In the genomic region with DNA sequence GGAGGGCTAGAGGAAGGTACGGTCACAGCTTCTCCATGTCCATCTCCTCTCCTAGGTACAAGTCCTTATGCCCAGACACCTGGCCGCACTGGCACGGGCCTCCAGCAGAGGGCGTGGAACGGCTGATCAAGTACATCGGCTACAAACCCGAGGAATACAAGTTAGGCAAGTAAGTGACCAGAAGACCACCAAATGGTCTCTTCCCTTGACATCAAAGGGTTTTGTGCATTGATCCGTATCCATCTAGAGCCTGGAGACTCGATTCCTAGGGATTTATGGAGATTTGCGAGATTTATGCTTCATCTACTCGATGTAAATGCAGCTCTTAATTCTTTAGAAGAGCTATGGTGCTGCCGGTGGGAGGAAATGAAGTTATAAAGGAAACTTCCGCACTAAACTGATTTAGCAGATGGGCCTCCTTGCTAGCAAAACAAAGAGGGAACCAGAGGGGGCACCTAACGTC, we compare ENCODE assay signal across 8 cellular contexts.
DNase-seq lines count a peak whose midpoint lies in the region; ATAC-seq and TF ChIP-seq lines count a peak whose summit lies in the region.

No MANE protein-coding gene starts in this region.

- H3K4me3 ChIP-seq in skeletal muscle cell (ENCODE audit: low read depth, low read length): no peak overlapping the region

- H3K27ac ChIP-seq in 22Rv1: no peak overlapping the region

- ATAC-seq in GM18907 (IDR thresholded peaks at IDR 0.05; ENCODE audit: unreplicated experiment) (peak; percentile 60), GM19467 (IDR thresholded peaks at IDR 0.05; ENCODE audit: unreplicated experiment) (no peak)

- peak; percentile 40 for DNase-seq in NCI-H187 treated with DMSO at 0.1 percent for 48 hours (lab: John Stamatoyannopoulos, UW)
- DNase-seq in T-helper 2 cell treated with Interferon-gamma antibody and Interleukin-4, amounts not matched to agents 5 μg/mL and 100 μg/mL, for 36 hours (ENCODE audit: low spot score): peak; percentile 71
- DNase-seq in amniotic stem cell (lab: John Stamatoyannopoulos, UW): peak; percentile 21
- peak; percentile 41 for DNase-seq in hepatic stellate cell (ENCODE audit: low spot score)
- DNase-seq in skeletal muscle cell (ENCODE audit: low read depth): peak; percentile 57

- no peaks in the 10 kb centered on the region for H3K9me3 Mint-ChIP-seq in T-helper 2 cell treated with Interferon-gamma antibody and Interleukin-4, amounts not matched to agents 5 μg/mL and 100 μg/mL, for 36 hours

- H3K4me1 Mint-ChIP-seq in T-helper 2 cell treated with Interferon-gamma antibody and Interleukin-4, amounts not matched to agents 5 μg/mL and 100 μg/mL, for 36 hours (ENCODE audit: low read depth): peaks cover 8% of the 10 kb centered on the region

- peak; percentile 99 for TF ChIP-seq CTCF in 22Rv1 (IDR thresholded peaks at IDR 0.05)

- no peaks in the 10 kb centered on the region for H3K36me3 Mint-ChIP-seq in T-helper 2 cell treated with Interferon-gamma antibody and Interleukin-4, amounts not matched to agents 5 μg/mL and 100 μg/mL, for 36 hours (ENCODE audit: low read depth)

- no peak overlapping the region for H3K4me3 Mint-ChIP-seq in T-helper 2 cell treated with Interferon-gamma antibody and Interleukin-4, amounts not matched to agents 5 μg/mL and 100 μg/mL, for 36 hours

- H3K27ac Mint-ChIP-seq in T-helper 2 cell treated with Interferon-gamma antibody and Interleukin-4, amounts not matched to agents 5 μg/mL and 100 μg/mL, for 36 hours: no peak overlapping the region

- H3K27me3 Mint-ChIP-seq in T-helper 2 cell treated with Interferon-gamma antibody and Interleukin-4, amounts not matched to agents 5 μg/mL and 100 μg/mL, for 36 hours (ENCODE audit: low read depth): no peaks in the 10 kb centered on the region

Comparison
In these comparisons a context has a peak if more than half of its experiments do, and no peak if none do; other contexts are left out.
1. DNase-seq: peak in every context shown above with its lines; median percentile 71 in T-helper 2 cell treated with Interferon-gamma antibody and Interleukin-4, amounts not matched to agents 5 μg/mL and 100 μg/mL, for 36 hours; 57 in skeletal muscle cell; 41 in hepatic stellate cell; 40 in NCI-H187 treated with DMSO at 0.1 percent for 48 hours; 21 in amniotic stem cell.